8 cellular contexts compared by ENCODE assay signal in the genomic region with DNA sequence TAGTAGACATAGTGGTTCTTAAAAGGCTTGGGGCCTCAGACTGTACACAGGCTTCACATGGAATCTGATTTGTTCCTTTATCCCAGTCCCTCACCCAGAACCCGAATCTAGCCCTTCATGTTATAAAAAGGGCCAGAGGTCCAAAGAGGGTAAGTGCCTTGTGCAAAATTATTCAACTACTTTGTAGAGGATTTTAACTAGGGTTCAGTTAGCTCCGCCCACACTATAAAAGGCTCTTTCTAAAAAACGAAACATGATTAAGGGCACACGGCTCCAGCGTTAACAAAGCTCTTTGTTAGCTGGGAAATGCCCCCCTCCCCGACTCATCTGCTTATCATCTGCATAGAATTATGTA. TPM values are rescaled to one million over a fixed set of nuclear protein-coding genes. Genes with fewer than 3 reads are reported as not detected.
A peak's percentile ranks its signal among the peaks of the same experiment; 100 is the strongest.
DNase-seq lines count a peak whose midpoint lies in the region; ATAC-seq and TF ChIP-seq lines count a peak whose summit lies in the region.

No MANE protein-coding gene starts in this region.

- H3K36me3 ChIP-seq in iPS-20b (ENCODE audit: insufficient read depth, low read depth, low read length) (peaks cover 27% of the 10 kb centered on the region), thoracic aorta (no peaks in the 10 kb centered on the region)

- H3K27me3 ChIP-seq in iPS-20b (ENCODE audit: insufficient read depth, low read length) (peaks cover 23% of the 10 kb centered on the region), thoracic aorta (replicated peaks; ENCODE audit: insufficient read depth) (no peaks in the 10 kb centered on the region)

- H3K4me1 ChIP-seq in iPS-20b (ENCODE audit: insufficient read depth, low read length): no peaks in the 10 kb centered on the region; the same call in 1 of the 2 replicates
- peaks cover 0 to 17% of the 10 kb centered on the region in 2 donors for H3K4me1 ChIP-seq in thoracic aorta (ENCODE audit: control insufficient read depth in 1 of 2, low read depth in 2 of 2)

- H3K4me3 ChIP-seq in iPS-20b (ENCODE audit: low read length) (peak overlapping the region; percentile 97), thoracic aorta (peak overlapping the region; percentile 84)

- H3K4me1 Mint-ChIP-seq in activated CD4-positive, alpha-beta T cell treated with anti-CD3 and anti-CD28 coated beads, Interleukin-2, amount 10 ng/mL, durations not matched to agents 7 days and 5 days: peaks cover 29% of the 10 kb centered on the region
- H3K4me1 Mint-ChIP-seq in activated CD4-positive, alpha-beta memory T cell treated with anti-CD3 and anti-CD28 coated beads for 36 hours (ENCODE audit: low read depth): peaks cover 20% of the 10 kb centered on the region

- POLR2A ChIA-PET in activated CD4-positive, alpha-beta T cell treated with anti-CD3 and anti-CD28 coated beads, Interleukin-2, amount 10 ng/mL, durations not matched to agents 7 days and 5 days (lab: Charles Lee): interaction anchor here (0.7 kb wide), 1 partner anchor 555 kb away, joined by 4 read pairs; no protein-coding TSS in a partner anchor
- POLR2A ChIA-PET in activated CD4-positive, alpha-beta memory T cell treated with anti-CD3 and anti-CD28 coated beads for 36 hours (lab: Charles Lee): interaction anchor here (1.8 to 2.5 kb wide), 2 partner anchors 173 to 532 kb away, joined by 4 to 16 read pairs; no protein-coding TSS in a partner anchor

- CTCF ChIA-PET in activated CD4-positive, alpha-beta T cell treated with anti-CD3 and anti-CD28 coated beads, Interleukin-2, amount 10 ng/mL, durations not matched to agents 7 days and 5 days (lab: Charles Lee): interaction anchor here (0.6 to 2.0 kb wide), 16 partner anchors 13 to 538 kb away, joined by 3 to 13 read pairs (median 4); no protein-coding TSS in a partner anchor
- CTCF ChIA-PET in activated CD4-positive, alpha-beta memory T cell treated with anti-CD3 and anti-CD28 coated beads for 36 hours (lab: Charles Lee): interaction anchor here (0.6 to 10.6 kb wide), 22 partner anchors 12 to 582 kb away, joined by 3 to 190 read pairs (median 4); no protein-coding TSS in a partner anchor

- no peak overlapping the region for H3K27ac ChIP-seq in iPS-20b (ENCODE audit: low read length)
- no peak overlapping the region for H3K27ac ChIP-seq in thoracic aorta

- no peak for TF ChIP-seq CTCF in thoracic aorta (IDR thresholded peaks at IDR 0.05)

- ATAC-seq in thoracic aorta (ENCODE audit: insufficient number of reproducible peaks, low FRiP score, low read depth) (peak; percentile 3), HG03442 (IDR thresholded peaks at IDR 0.05; ENCODE audit: unreplicated experiment) (no peak), GM21390 (IDR thresholded peaks at IDR 0.05; ENCODE audit: unreplicated experiment) (no peak)

- peaks cover 16% of the 10 kb centered on the region for H3K27me3 Mint-ChIP-seq in activated CD4-positive, alpha-beta T cell treated with anti-CD3 and anti-CD28 coated beads, Interleukin-2, amount 10 ng/mL, durations not matched to agents 7 days and 5 days
- peaks cover 14% of the 10 kb centered on the region for H3K27me3 Mint-ChIP-seq in activated CD4-positive, alpha-beta memory T cell treated with anti-CD3 and anti-CD28 coated beads for 36 hours

- H3K9me3 Mint-ChIP-seq in activated CD4-positive, alpha-beta T cell treated with anti-CD3 and anti-CD28 coated beads, Interleukin-2, amount 10 ng/mL, durations not matched to agents 7 days and 5 days: no peaks in the 10 kb centered on the region
- H3K9me3 Mint-ChIP-seq in activated CD4-positive, alpha-beta memory T cell treated with anti-CD3 and anti-CD28 coated beads for 36 hours: no peaks in the 10 kb centered on the region

- H3K9ac ChIP-seq in iPS-20b (ENCODE audit: low read depth, low read length): peak overlapping the region; percentile 58; the same call in 1 of the 2 replicates

- peak overlapping the region; percentile 92 for H3K27ac Mint-ChIP-seq in activated CD4-positive, alpha-beta T cell treated with anti-CD3 and anti-CD28 coated beads, Interleukin-2, amount 10 ng/mL, durations not matched to agents 7 days and 5 days
- peak overlapping the region; percentile 84 for H3K27ac Mint-ChIP-seq in activated CD4-positive, alpha-beta memory T cell treated with anti-CD3 and anti-CD28 coated beads for 36 hours

- H3K9me3 ChIP-seq in iPS-20b (ENCODE audit: insufficient read depth, low read depth, low read length) (no peaks in the 10 kb centered on the region), thoracic aorta (no peaks in the 10 kb centered on the region)

- intact Hi-C loops in activated CD4-positive, alpha-beta memory T cell treated with anti-CD3 and anti-CD28 coated beads for 36 hours (cut with micrococcal nuclease): loop anchor here (1.0 to 2.0 kb wide), 4 partner anchors 66 to 532 kb away; no protein-coding TSS in a partner anchor

- peak overlapping the region; percentile 88 for H3K4me3 Mint-ChIP-seq in activated CD4-positive, alpha-beta T cell treated with anti-CD3 and anti-CD28 coated beads, Interleukin-2, amount 10 ng/mL, durations not matched to agents 7 days and 5 days
- peak overlapping the region; percentile 83 for H3K4me3 Mint-ChIP-seq in activated CD4-positive, alpha-beta memory T cell treated with anti-CD3 and anti-CD28 coated beads for 36 hours

- peaks cover 30% of the 10 kb centered on the region for H3K36me3 Mint-ChIP-seq in activated CD4-positive, alpha-beta T cell treated with anti-CD3 and anti-CD28 coated beads, Interleukin-2, amount 10 ng/mL, durations not matched to agents 7 days and 5 days (ENCODE audit: low read depth)
- peaks cover 11% of the 10 kb centered on the region for H3K36me3 Mint-ChIP-seq in activated CD4-positive, alpha-beta memory T cell treated with anti-CD3 and anti-CD28 coated beads for 36 hours

- no peak for DNase-seq in activated CD4-positive, alpha-beta T cell treated with anti-CD3 and anti-CD28 coated beads, Interleukin-2, amount 10 ng/mL, durations not matched to agents 7 days and 5 days
- no peak for DNase-seq in activated CD4-positive, alpha-beta T cell treated with anti-CD3 and anti-CD28 coated beads, Interleukin-2, amount 50 U/mL, for 48 hours
- no peak for DNase-seq in activated CD4-positive, alpha-beta memory T cell treated with anti-CD3 and anti-CD28 coated beads for 36 hours
- DNase-seq in thoracic aorta (ENCODE audit: low spot score) (no peak), A172 (ENCODE audit: low spot score) (no peak)

RNA-seq across cellular contexts. Expression of gene SOCS2, which starts 3.2 kb away (rescaled TPM):
- 10 to 100 TPM; 28.0 to 31.6 TPM for total RNA-seq in activated CD4-positive, alpha-beta T cell treated with anti-CD3 and anti-CD28 coated beads, Interleukin-2, amount 10 ng/mL, durations not matched to agents 7 days and 5 days
- 10 to 100 TPM; 22.9 to 23.1 TPM for total RNA-seq in activated CD4-positive, alpha-beta memory T cell treated with anti-CD3 and anti-CD28 coated beads for 36 hours
- total RNA-seq in thoracic aorta: 10 to 100 TPM; 51.4 to 56.3 TPM
- total RNA-seq in A172 (2014; rRNA removed; shearing (Covaris generic)): 83.8 and 98.4 TPM in 2 replicates
